ENCODE assay signal across 28 cellular contexts in the genomic region with DNA sequence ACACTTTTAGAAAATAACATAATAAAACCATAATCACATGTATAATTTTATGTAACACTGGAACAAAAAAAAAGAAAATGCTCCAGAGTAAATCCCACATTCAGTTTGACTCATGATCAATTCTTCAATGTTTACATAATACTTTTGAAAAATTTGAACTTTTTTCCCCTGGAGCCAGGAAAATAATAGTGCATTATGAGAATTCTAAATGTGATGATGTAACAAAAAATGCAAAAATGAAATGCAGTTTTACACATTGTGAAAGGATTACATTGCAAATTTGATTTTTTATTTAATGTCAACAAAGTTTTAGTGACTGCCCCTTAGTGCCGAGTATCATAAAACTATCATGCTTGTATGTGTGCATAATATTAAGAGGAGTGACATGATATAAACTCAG.
"Had no signal": no experiment of that assay in that cellular context is flagged by ENCODE, and none has a peak within 500 bp of the region (broad histone marks: within the 10 kb centered on the region; RNA-seq: fewer than 3 reads in every experiment).

No MANE protein-coding gene starts in this region.

- H3K4me3 ChIP-seq: hepatocyte, left ventricle myocardium inferior, lung, neural progenitor cell, pancreas, prostate gland, sigmoid colon, smooth muscle cell, tibial nerve, upper lobe of left lung, vagina had no signal

- H3K27ac Mint-ChIP-seq: naive B cell; natural killer cell; nephron progenitor cell; neural progenitor cell; stimulated activated memory B cell treated with anti-CD40 and anti-IgM and Interleukin-4, amounts not matched to agents 10 μg/mL and 1 μg/mL and 100 μg/mL, for 72 hours; stimulated activated naive CD8-positive, alpha-beta T cell treated with anti-CD3 and anti-CD28 coated beads, Interleukin-15, amount 100 ng/mL, for 72 hours had no signal

- H3K27me3 ChIP-seq: hepatocyte, neural progenitor cell, pancreas, sigmoid colon, tibial nerve, upper lobe of left lung, vagina had no signal

- H3K27ac ChIP-seq: hepatocyte, left ventricle myocardium inferior, neural progenitor cell, pancreas, prostate gland, sigmoid colon, tibial nerve, upper lobe of left lung, vagina had no signal

- H3K4me2 ChIP-seq: hepatocyte, neural progenitor cell, smooth muscle cell had no signal

- H3K4me1 ChIP-seq: left ventricle myocardium inferior, neural progenitor cell, pancreas, prostate gland, tibial nerve, upper lobe of left lung, vagina had no signal

- H2AFZ ChIP-seq: hepatocyte, neural progenitor cell had no signal

- FAIRE-seq: pancreas had no signal

- H3K4me1 Mint-ChIP-seq: naive B cell; natural killer cell; nephron progenitor cell; neural progenitor cell; stimulated activated memory B cell treated with anti-CD40 and anti-IgM and Interleukin-4, amounts not matched to agents 10 μg/mL and 1 μg/mL and 100 μg/mL, for 72 hours; stimulated activated naive CD8-positive, alpha-beta T cell treated with anti-CD3 and anti-CD28 coated beads, Interleukin-15, amount 100 ng/mL, for 72 hours had no signal

- H3K36me3 ChIP-seq: left ventricle myocardium inferior, neural progenitor cell, pancreas, prostate gland, sigmoid colon, tibial nerve, upper lobe of left lung, vagina had no signal

- ATAC-seq: natural killer cell; pancreas; right cardiac atrium; stimulated activated memory B cell treated with anti-CD40 and anti-IgM and Interleukin-4, amounts not matched to agents 10 μg/mL and 1 μg/mL and 100 μg/mL, for 72 hours; stimulated activated naive CD8-positive, alpha-beta T cell treated with anti-CD3 and anti-CD28 coated beads, Interleukin-15, amount 100 ng/mL, for 72 hours had no signal

- H3K9ac ChIP-seq: neural progenitor cell had no signal

- H3K9me3 ChIP-seq: pancreas, prostate gland, sigmoid colon, tibial nerve, upper lobe of left lung, vagina had no signal

- DNase-seq: islet precursor cell; left ventricle myocardium inferior; mesendoderm; naive B cell; natural killer cell; nephron progenitor cell; pancreas; posterior cingulate gyrus; retina; right cardiac atrium; sigmoid colon; stimulated activated CD4-positive, alpha-beta T cell treated with anti-CD3 and anti-CD28 coated beads, Interleukin-1b, Interleukin-23, amount 100 ng/mL, for 48 hours; stimulated activated CD4-positive, alpha-beta T cell treated with anti-CD3 and anti-CD28 coated beads, Interleukin-2, amount 100 ng/mL, for 48 hours; stimulated activated CD4-positive, alpha-beta T cell treated with anti-CD3 and anti-CD28 coated beads, Interleukin-4, amount 100 ng/mL, for 4 hours; stimulated activated CD8-positive, alpha-beta memory T cell treated with anti-CD3 and anti-CD28 coated beads, Interleukin-4, amount 100 ng/mL, for 48 hours; stimulated activated naive CD4-positive, alpha-beta T cell treated with Interleukin-2 at 50 U/mL for 16 hours; stimulated activated naive CD8-positive, alpha-beta T cell treated with anti-CD3 and anti-CD28 coated beads, Interleukin-15, amount 100 ng/mL, for 72 hours; substantia nigra; upper lobe of left lung had no signal

- H3K27me3 Mint-ChIP-seq: naive B cell; stimulated activated memory B cell treated with anti-CD40 and anti-IgM and Interleukin-4, amounts not matched to agents 10 μg/mL and 1 μg/mL and 100 μg/mL, for 72 hours; stimulated activated naive CD8-positive, alpha-beta T cell treated with anti-CD3 and anti-CD28 coated beads, Interleukin-15, amount 100 ng/mL, for 72 hours had no signal

- H3K4me3 Mint-ChIP-seq: mesothelial cell of epicardium; naive B cell; natural killer cell; nephron progenitor cell; neural progenitor cell; stimulated activated memory B cell treated with anti-CD40 and anti-IgM and Interleukin-4, amounts not matched to agents 10 μg/mL and 1 μg/mL and 100 μg/mL, for 72 hours; stimulated activated naive CD8-positive, alpha-beta T cell treated with anti-CD3 and anti-CD28 coated beads, Interleukin-15, amount 100 ng/mL, for 72 hours had no signal

- H3K36me3 Mint-ChIP-seq: mesothelial cell of epicardium; naive B cell; neural progenitor cell; stimulated activated memory B cell treated with anti-CD40 and anti-IgM and Interleukin-4, amounts not matched to agents 10 μg/mL and 1 μg/mL and 100 μg/mL, for 72 hours had no signal

- H3K79me2 ChIP-seq: hepatocyte had no signal
